In the genomic region with DNA sequence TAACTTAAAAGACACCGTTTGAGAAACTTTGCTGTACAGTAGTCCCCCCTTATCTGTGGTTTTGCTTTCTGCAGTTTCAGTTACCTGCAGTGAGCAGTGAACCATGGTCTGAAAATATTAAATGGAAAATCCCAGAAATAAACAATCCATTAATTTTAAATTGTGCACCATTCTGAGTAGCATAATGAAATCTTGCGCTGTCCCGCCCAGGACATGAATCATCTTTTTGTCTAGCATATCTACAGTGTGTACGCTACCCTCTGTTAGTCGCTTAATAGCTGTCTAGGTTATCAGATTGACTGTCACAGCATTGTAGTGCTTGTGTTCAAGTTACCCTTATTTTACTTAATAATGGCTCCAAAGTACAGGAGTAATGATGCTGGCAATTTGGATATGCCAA, we compare ENCODE assay signal across 1 cellular context.
A peak's percentile ranks its signal among the peaks of the same experiment; 100 is the strongest.
TF ChIP-seq lines count a peak whose summit lies in the region.

No MANE protein-coding gene starts in this region.

TF ChIP-seq in K562, 482 proteins besides CTCF, POLR2A, EP300 and RAD21:
- TF ChIP-seq, protein P1, sequence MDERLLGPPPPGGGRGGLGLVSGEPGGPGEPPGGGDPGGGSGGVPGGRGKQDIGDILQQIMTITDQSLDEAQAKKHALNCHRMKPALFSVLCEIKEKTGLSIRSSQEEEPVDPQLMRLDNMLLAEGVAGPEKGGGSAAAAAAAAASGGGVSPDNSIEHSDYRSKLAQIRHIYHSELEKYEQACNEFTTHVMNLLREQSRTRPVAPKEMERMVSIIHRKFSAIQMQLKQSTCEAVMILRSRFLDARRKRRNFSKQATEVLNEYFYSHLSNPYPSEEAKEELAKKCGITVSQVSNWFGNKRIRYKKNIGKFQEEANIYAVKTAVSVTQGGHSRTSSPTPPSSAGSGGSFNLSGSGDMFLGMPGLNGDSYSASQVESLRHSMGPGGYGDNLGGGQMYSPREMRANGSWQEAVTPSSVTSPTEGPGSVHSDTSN (CRISPR knock-in tag; IDR thresholded peaks at IDR 0.05; ENCODE audit: low read depth): no peak
- TF ChIP-seq, protein P1 (tag; conservative IDR thresholded peaks at IDR 0.05; ENCODE audit: low read depth): peak; percentile 72
- TF ChIP-seq IRF2 (CRISPR knock-in tag; IDR thresholded peaks at IDR 0.05) (no peak), ZBTB26 (CRISPR knock-in tag; IDR thresholded peaks at IDR 0.05) (no peak), MEIS2 (IDR thresholded peaks at IDR 0.05; ENCODE audit: partially characterized antibody) (peak; percentile 79), PKNOX1 (IDR thresholded peaks at IDR 0.05) (peak; percentile 77), KLF1 (tag; IDR thresholded peaks at IDR 0.05) (no peak), ZNF583 (CRISPR knock-in tag; IDR thresholded peaks at IDR 0.05) (peak; percentile 98), JUND (IDR thresholded peaks at IDR 0.05; ENCODE audit: borderline replicate concordance, low read depth, low read length) (peak; percentile 21; the same call in 1 of the 2 replicates), JUND (tag; IDR thresholded peaks at IDR 0.05; ENCODE audit: borderline replicate concordance, low read depth, low read length) (peak; percentile 28; the same call in 1 of the 3 replicates)
